In the genomic region with DNA sequence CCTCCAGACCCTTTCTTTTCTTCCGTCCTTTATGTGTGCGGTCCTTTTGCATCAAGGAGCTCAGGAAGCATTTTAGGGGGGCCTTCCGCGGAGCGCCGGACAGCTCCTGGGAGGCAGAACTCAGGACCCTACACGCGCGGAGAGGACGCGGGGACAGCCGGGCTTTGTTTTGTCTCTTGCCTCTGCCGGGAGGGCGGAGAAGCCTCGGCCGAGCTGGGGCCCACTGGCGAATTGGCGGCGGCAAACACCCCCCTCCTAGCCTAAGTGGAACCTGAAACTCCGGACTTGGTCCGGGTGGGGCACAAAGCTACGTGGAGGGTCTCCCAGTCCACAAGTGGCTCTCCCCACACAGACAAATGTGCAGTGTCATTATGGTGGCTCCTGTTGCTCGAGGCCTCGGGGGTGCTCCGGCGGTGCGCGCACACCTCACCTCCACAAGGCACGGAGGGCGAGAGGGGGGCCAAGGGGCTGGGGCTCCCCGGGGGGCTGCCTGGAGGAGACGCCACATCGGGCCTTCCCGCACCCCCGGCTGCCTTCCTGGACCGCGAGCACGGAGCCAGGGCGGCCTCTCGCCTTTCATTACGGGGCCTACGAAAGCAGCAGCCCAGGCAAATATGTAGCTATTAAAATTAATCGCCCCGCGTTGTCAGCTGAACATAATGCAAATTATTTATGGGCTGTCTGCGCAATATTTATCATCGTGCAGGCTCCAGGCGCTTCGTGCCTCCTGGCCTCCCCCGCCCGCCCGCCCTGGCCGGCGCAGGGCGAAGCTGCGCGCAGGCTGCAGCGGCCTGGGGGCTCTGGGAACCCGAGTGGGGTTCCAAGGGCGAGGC, we compare ENCODE assay signal across 9 cellular contexts.
DNase-seq lines count a peak whose midpoint lies in the region; ATAC-seq and TF ChIP-seq lines count a peak whose summit lies in the region.
"Had no signal": no experiment of that assay in that cellular context is flagged by ENCODE, and none has a peak within 500 bp of the region (broad histone marks: within the 10 kb centered on the region; RNA-seq: fewer than 3 reads in every experiment).

No MANE protein-coding gene starts in this region.

- H3K36me3 Mint-ChIP-seq in T-helper 17 cell (ENCODE audit: low read depth) (no peaks in the 10 kb centered on the region), glutamatergic neuron (ENCODE audit: unreplicated experiment) (no peaks in the 10 kb centered on the region)
- peaks cover 11% of the 10 kb centered on the region for H3K36me3 Mint-ChIP-seq in stimulated activated effector memory CD8-positive, alpha-beta T cell treated with anti-CD3 and anti-CD28 coated beads, Interleukin-12 subunit alpha, Interleukin-12 subunit beta, amount 100 ng/mL, for 72 hours

- H3K4me3 Mint-ChIP-seq in T-helper 17 cell = peak overlapping the region; percentile 86
- H3K4me3 Mint-ChIP-seq in glutamatergic neuron (ENCODE audit: unreplicated experiment) = peak overlapping the region; percentile 63
- H3K4me3 Mint-ChIP-seq in stimulated activated effector memory CD8-positive, alpha-beta T cell treated with anti-CD3 and anti-CD28 coated beads, Interleukin-12 subunit alpha, Interleukin-12 subunit beta, amount 100 ng/mL, for 72 hours = peak overlapping the region; percentile 86

- TF ChIP-seq CTCF in glutamatergic neuron (IDR thresholded peaks at IDR 0.05; ENCODE audit: partially characterized antibody, unreplicated experiment) = no peak

- H3K27ac Mint-ChIP-seq in T-helper 17 cell (peak overlapping the region; percentile 71), glutamatergic neuron (ENCODE audit: unreplicated experiment) (no peak overlapping the region)
- peak overlapping the region; percentile 12 for H3K27ac Mint-ChIP-seq in stimulated activated effector memory CD8-positive, alpha-beta T cell treated with anti-CD3 and anti-CD28 coated beads, Interleukin-12 subunit alpha, Interleukin-12 subunit beta, amount 100 ng/mL, for 72 hours

- H3K9me3 ChIP-seq in T-helper 17 cell (ENCODE audit: control insufficient read depth, low read length, poor library complexity, severe bottlenecking) = no peaks in the 10 kb centered on the region

- peaks cover 6% of the 10 kb centered on the region for H3K9me3 Mint-ChIP-seq in glutamatergic neuron (ENCODE audit: unreplicated experiment)
- H3K9me3 Mint-ChIP-seq in stimulated activated effector memory CD8-positive, alpha-beta T cell treated with anti-CD3 and anti-CD28 coated beads, Interleukin-12 subunit alpha, Interleukin-12 subunit beta, amount 100 ng/mL, for 72 hours = no peaks in the 10 kb centered on the region

- H3K4me1 Mint-ChIP-seq in T-helper 17 cell = peaks cover 24% of the 10 kb centered on the region
- H3K4me1 Mint-ChIP-seq in glutamatergic neuron (ENCODE audit: low read depth, unreplicated experiment) = peaks cover 21% of the 10 kb centered on the region
- peaks cover 22% of the 10 kb centered on the region for H3K4me1 Mint-ChIP-seq in stimulated activated effector memory CD8-positive, alpha-beta T cell treated with anti-CD3 and anti-CD28 coated beads, Interleukin-12 subunit alpha, Interleukin-12 subunit beta, amount 100 ng/mL, for 72 hours

- DNase-seq in NCI-H526 (lab: John Stamatoyannopoulos, UW) (peak; percentile 85 to 94), NCI-H526 treated with DMSO at 0.1 percent for 48 hours (lab: John Stamatoyannopoulos, UW) (no peak), T-helper 17 cell (no peak), glutamatergic neuron (no peak), MV-4-11 (lab: John Stamatoyannopoulos, UW) (no peak)
- DNase-seq in stimulated activated effector memory CD8-positive, alpha-beta T cell treated with anti-CD3 and anti-CD28 coated beads, Interleukin-12 subunit alpha, Interleukin-12 subunit beta, amount 100 ng/mL, for 72 hours (ENCODE audit: low spot score in 2 of 2) = no peak
- DNase-seq: kidney had no signal

- H3K27me3 Mint-ChIP-seq in T-helper 17 cell (no peaks in the 10 kb centered on the region), glutamatergic neuron (ENCODE audit: unreplicated experiment) (peaks cover 7% of the 10 kb centered on the region)

- ATAC-seq in T-helper 17 cell (no peak), GM18873 (IDR thresholded peaks at IDR 0.05; ENCODE audit: low FRiP score, unreplicated experiment) (no peak), GM19351 (IDR thresholded peaks at IDR 0.05; ENCODE audit: unreplicated experiment) (no peak)
- no peak for ATAC-seq in stimulated activated effector memory CD8-positive, alpha-beta T cell treated with anti-CD3 and anti-CD28 coated beads, Interleukin-12 subunit alpha, Interleukin-12 subunit beta, amount 100 ng/mL, for 72 hours

Comparison
In these comparisons a context has a peak if more than half of its experiments do, and no peak if none do; other contexts are left out.
1. DNase-seq: peak in NCI-H526 (2 of 2); none in NCI-H526 treated with DMSO at 0.1 percent for 48 hours (single experiment), T-helper 17 cell (0 of 3), glutamatergic neuron (single experiment), stimulated activated effector memory CD8-positive, alpha-beta T cell treated with anti-CD3 and anti-CD28 coated beads, Interleukin-12 subunit alpha, Interleukin-12 subunit beta, amount 100 ng/mL, for 72 hours (0 of 2) and MV-4-11 (single experiment).
2. Peak in every context shown above with its lines, with median percentiles within 50 percentile points of each other: H3K4me3 Mint-ChIP-seq.